Comparison of ENCODE assay signal across 24 cellular contexts in genomic region chr7:91212592-91212991, GRCh38. TPM values are rescaled to one million over a fixed set of nuclear protein-coding genes. Genes with fewer than 3 reads are reported as not detected.
DNase-seq lines count a peak whose midpoint lies in the region; ATAC-seq, FAIRE-seq and TF ChIP-seq lines count a peak whose summit lies in the region.
"Had no signal": no experiment of that assay in that cellular context is flagged by ENCODE, and none has a peak within 500 bp of the region (broad histone marks: within the 10 kb centered on the region; RNA-seq: fewer than 3 reads in every experiment).

No MANE protein-coding gene starts in this region.

- BruUV-seq in HepG2 (replicated peaks; lab: Mats Ljungman, UMichigan): no TSS peak

- no peak for TF ChIP-seq CTCF in fibroblast of lung (conservative IDR thresholded peaks at IDR 0.05 in 1 of 2, IDR thresholded peaks at IDR 0.05 in 1 of 2; ENCODE audit: low read depth in 1 of 2, low read length in 2 of 2)
- no peak for TF ChIP-seq CTCF in neural progenitor cell (IDR thresholded peaks at IDR 0.05)
- no peak for TF ChIP-seq CTCF in HepG2 (CRISPR knock-in tag; IDR thresholded peaks at IDR 0.05)

- in situ Hi-C loops in HepG2 (cut with HindIII; ENCODE audit: extremely low pct_ligation_motif_present, low pct_unique_long_range_greater_than_20kb): no loop called here
- in situ Hi-C loops in ACHN (cut with HindIII; ENCODE audit: low pct_ligation_motif_present, low pct_unique_long_range_greater_than_20kb, low sequenced_read_pairs): no loop called here

- POLR2A ChIA-PET in HepG2 (lab: Yijun Ruan, JAX): no interaction called here

- TF ChIP-seq POLR2A in HepG2 (IDR thresholded peaks at IDR 0.05; ENCODE audit: insufficient read depth in 1 of 2, low read depth in 2 of 2, low read length in 2 of 2): no peak

- peak overlapping the region; percentile 27 for H3K4me3 Mint-ChIP-seq in neural progenitor cell
- H3K4me3 Mint-ChIP-seq: activated CD8-positive, alpha-beta T cell treated with anti-CD3 and anti-CD28 coated beads for 36 hours; activated naive CD4-positive, alpha-beta T cell treated with anti-CD3 and anti-CD28 coated beads, Interleukin-2, amount 50 U/mL, for 24 hours; activated T-cell treated with anti-CD3 and anti-CD28 coated beads, Interleukin-2, amount 50 U/mL, for 4 hours had no signal

- no peak for ATAC-seq in HepG2
- no peak for ATAC-seq in GM19455 (IDR thresholded peaks at IDR 0.05; ENCODE audit: unreplicated experiment)
- ATAC-seq: activated CD8-positive, alpha-beta T cell treated with anti-CD3 and anti-CD28 coated beads for 36 hours; activated T-cell treated with anti-CD3 and anti-CD28 coated beads, Interleukin-2, amount 50 U/mL, for 4 hours; body of pancreas; mucosa of descending colon; stimulated activated naive CD8-positive, alpha-beta T cell treated with anti-CD3 and anti-CD28 coated beads, Interleukin-15, Interleukin-2, amounts not matched to agents 100 U/mL and 50 U/mL, for 24 hours had no signal

- 38% methylated on average over 7 of the region's 7 CpGs for WGBS in HepG2 (ENCODE audit: low lambda C conversion rate)

- peaks cover 18% of the 10 kb centered on the region for H3F3A ChIP-seq in neural progenitor cell (ENCODE audit: low read depth)

- H3K4me1 ChIP-seq in fibroblast of lung (ENCODE audit: control insufficient read depth, extremely low read depth, insufficient read depth, low read length) (no peaks in the 10 kb centered on the region), neural progenitor cell (peaks cover 17% of the 10 kb centered on the region), HepG2 (ENCODE audit: insufficient read depth, low read length) (no peaks in the 10 kb centered on the region)
- H3K4me1 ChIP-seq: body of pancreas, sigmoid colon, tibial nerve had no signal

- H3K27me3 Mint-ChIP-seq in neural progenitor cell (ENCODE audit: insufficient read depth, low read depth): peaks cover 2% of the 10 kb centered on the region
- H3K27me3 Mint-ChIP-seq: activated CD8-positive, alpha-beta T cell treated with anti-CD3 and anti-CD28 coated beads for 36 hours; activated naive CD4-positive, alpha-beta T cell treated with anti-CD3 and anti-CD28 coated beads, Interleukin-2, amount 50 U/mL, for 24 hours had no signal

- no peak overlapping the region for H3K9ac ChIP-seq in fibroblast of lung (ENCODE audit: insufficient read depth, low read length)
- H3K9ac ChIP-seq in neural progenitor cell: no peak overlapping the region
- no peak overlapping the region for H3K9ac ChIP-seq in HepG2 (ENCODE audit: insufficient read depth, low read depth, low read length)
- H3K9ac ChIP-seq: KMS-11 had no signal

- peak overlapping the region; percentile 42 for H3K27ac Mint-ChIP-seq in neural progenitor cell
- H3K27ac Mint-ChIP-seq: activated CD8-positive, alpha-beta T cell treated with anti-CD3 and anti-CD28 coated beads for 36 hours; activated naive CD4-positive, alpha-beta T cell treated with anti-CD3 and anti-CD28 coated beads, Interleukin-2, amount 50 U/mL, for 24 hours had no signal

- H2AFZ ChIP-seq in fibroblast of lung (ENCODE audit: low read length) (no peak overlapping the region), neural progenitor cell (replicated peaks) (no peak overlapping the region), HepG2 (ENCODE audit: low read length) (no peak overlapping the region)

- no peak for TF ChIP-seq RAD21 in HepG2 (CRISPR knock-in tag; IDR thresholded peaks at IDR 0.05)

- H3K36me3 Mint-ChIP-seq in neural progenitor cell: peaks cover 7% of the 10 kb centered on the region
- H3K36me3 Mint-ChIP-seq: activated naive CD4-positive, alpha-beta T cell treated with anti-CD3 and anti-CD28 coated beads, Interleukin-2, amount 50 U/mL, for 24 hours had no signal

- peaks cover 2% of the 10 kb centered on the region for H3K9me3 Mint-ChIP-seq in neural progenitor cell
- H3K9me3 Mint-ChIP-seq: activated CD8-positive, alpha-beta T cell treated with anti-CD3 and anti-CD28 coated beads for 36 hours; activated naive CD4-positive, alpha-beta T cell treated with anti-CD3 and anti-CD28 coated beads, Interleukin-2, amount 50 U/mL, for 24 hours; activated T-cell treated with anti-CD3 and anti-CD28 coated beads, Interleukin-2, amount 50 U/mL, for 4 hours had no signal

- intact Hi-C loops in HepG2 (cut with micrococcal nuclease; ENCODE audit: unreplicated experiment): no loop called here

- H3K27ac ChIP-seq in fibroblast of lung (ENCODE audit: insufficient read depth, low read length) (no peak overlapping the region), neural progenitor cell (peak overlapping the region; percentile 1), HepG2 (ENCODE audit: extremely low read length, insufficient read depth, low read length) (no peak overlapping the region)
- H3K27ac ChIP-seq: body of pancreas, dorsolateral prefrontal cortex, KMS-11, sigmoid colon, tibial nerve, VCaP had no signal

- FAIRE-seq in HepG2 (lab: Jason Lieb, UNC): no peak

- H3K27me3 ChIP-seq in fibroblast of lung (ENCODE audit: control insufficient read depth, insufficient read depth, low read length) (no peaks in the 10 kb centered on the region), neural progenitor cell (no peaks in the 10 kb centered on the region), HepG2 (ENCODE audit: control insufficient read depth in 1 of 2, insufficient read depth in 2 of 2, low read length in 2 of 2) (no peaks in the 10 kb centered on the region)
- H3K27me3 ChIP-seq: body of pancreas, dorsolateral prefrontal cortex, sigmoid colon, tibial nerve had no signal

- H3K4me2 ChIP-seq in fibroblast of lung (ENCODE audit: extremely low read depth, insufficient read depth, low read length): no peak overlapping the region
- peak overlapping the region; percentile 10 for H3K4me2 ChIP-seq in neural progenitor cell
- no peak overlapping the region for H3K4me2 ChIP-seq in HepG2 (ENCODE audit: low read depth, low read length)
- H3K4me2 ChIP-seq: KMS-11 had no signal

- no peaks in the 10 kb centered on the region for H3K9me3 ChIP-seq in fibroblast of lung (ENCODE audit: control insufficient read depth, insufficient read depth, low read depth, low read length)
- H3K9me3 ChIP-seq in neural progenitor cell (ENCODE audit: low read depth): no peaks in the 10 kb centered on the region
- no peaks in the 10 kb centered on the region for H3K9me3 ChIP-seq in HepG2 (ENCODE audit: low read length)
- H3K9me3 ChIP-seq: body of pancreas, mucosa of descending colon, sigmoid colon had no signal

- H3K36me3 ChIP-seq in fibroblast of lung (ENCODE audit: control insufficient read depth, insufficient read depth, low read length) (no peaks in the 10 kb centered on the region), neural progenitor cell (peaks cover 2% of the 10 kb centered on the region), HepG2 (replicated peaks in 1 of 2; ENCODE audit: control insufficient read depth in 1 of 2, insufficient read depth in 2 of 2, low read length in 2 of 2) (no peaks in the 10 kb centered on the region)
- H3K36me3 ChIP-seq: sigmoid colon had no signal

- no peaks in the 10 kb centered on the region for H3K79me2 ChIP-seq in fibroblast of lung (ENCODE audit: control insufficient read depth, insufficient read depth, low read length)
- no peaks in the 10 kb centered on the region for H3K79me2 ChIP-seq in neural progenitor cell (ENCODE audit: low read depth)
- no peaks in the 10 kb centered on the region for H3K79me2 ChIP-seq in HepG2 (ENCODE audit: insufficient read depth, low read length)

- H4K20me1 ChIP-seq in fibroblast of lung (ENCODE audit: control insufficient read depth, extremely low read depth, insufficient read depth, low read length) (no peaks in the 10 kb centered on the region), neural progenitor cell (ENCODE audit: low read depth) (no peaks in the 10 kb centered on the region), HepG2 (ENCODE audit: insufficient read depth, low read length) (no peaks in the 10 kb centered on the region)

- TF ChIP-seq EP300 in HepG2 (IDR thresholded peaks at IDR 0.05; ENCODE audit: low read depth in 2 of 2, low read length in 2 of 2) (no peak), HepG2 (CRISPR knock-in tag; IDR thresholded peaks at IDR 0.05; ENCODE audit: borderline replicate concordance) (no peak)

- H3K4me3 ChIP-seq in fibroblast of lung (replicated peaks in 1 of 4; ENCODE audit: control extremely low read depth in 1 of 4, insufficient read depth in 1 of 4, low read depth in 3 of 4, low read length in 4 of 4): no peak overlapping the region
- H3K4me3 ChIP-seq in neural progenitor cell: no peak overlapping the region
- H3K4me3 ChIP-seq in HepG2 (replicated peaks in 1 of 3; ENCODE audit: insufficient read depth in 1 of 3, low read depth in 2 of 3, low read length in 3 of 3): no peak overlapping the region
- H3K4me3 ChIP-seq: body of pancreas, dorsolateral prefrontal cortex, mucosa of descending colon, sigmoid colon, tibial nerve had no signal

- H3K4me1 Mint-ChIP-seq in neural progenitor cell: peaks cover 26% of the 10 kb centered on the region
- H3K4me1 Mint-ChIP-seq: activated naive CD4-positive, alpha-beta T cell treated with anti-CD3 and anti-CD28 coated beads, Interleukin-2, amount 50 U/mL, for 24 hours had no signal

- CTCF ChIA-PET in HepG2 (lab: Yijun Ruan, JAX; ENCODE audit: low intra/inter-chr PET ratio, low total read pairs): no interaction called here

- DNase-seq in EH (ENCODE audit: low read depth): peak; percentile 36
- peak; percentile 43 for DNase-seq in NCI-H69 (lab: John Stamatoyannopoulos, UW)
- DNase-seq in fibroblast of lung (ENCODE audit: low read depth in 2 of 2): peak; percentile 22 to 64
- peak; percentile 69 for DNase-seq in neural progenitor cell (ENCODE audit: low spot score)
- DNase-seq in HepG2 (ENCODE audit: low spot score): no peak
- no peak for DNase-seq in ACHN
- no peak for DNase-seq in effector CD4-positive, alpha-beta T cell
- DNase-seq: activated CD8-positive, alpha-beta T cell treated with anti-CD3 and anti-CD28 coated beads for 36 hours; activated T-cell treated with anti-CD3 and anti-CD28 coated beads, Interleukin-2, amount 50 U/mL, for 4 hours; body of pancreas; erythroblast; mucosa of descending colon; NCI-H2081 treated with DMSO at 0.1 percent for 48 hours; NCI-H524 treated with DMSO at 0.1 percent for 48 hours; occipital lobe; SIG-M5; sigmoid colon; stimulated activated naive CD8-positive, alpha-beta T cell treated with anti-CD3 and anti-CD28 coated beads, Interleukin-15, Interleukin-2, amounts not matched to agents 100 U/mL and 50 U/mL, for 24 hours had no signal

RNA-seq across cellular contexts. Expression of gene FZD1, which starts 51.6 kb away (rescaled TPM):
- total RNA-seq in fibroblast of lung (10.8 and 12.6 TPM in 2 replicates), neural progenitor cell (ENCODE audit: low replicate concordance) (5.1 and 10.9 TPM in 2 replicates), HepG2 (2016; rRNA removed; fragmentation: Illumina TruSeq; extraction: Trizol) (0.51 and 0.80 TPM in 2 replicates)
- polyA plus RNA-seq in fibroblast of lung (7.6 and 15.7 TPM in 2 replicates), HepG2 (2011; rRNA removed) (0.22 and 0.33 TPM in 2 replicates)
- polyA plus RNA-seq in fibroblast of lung (2012): 8.3 and 17.6 TPM in 2 replicates
- 8.2 and 15.6 TPM in 2 replicates for polyA minus RNA-seq in fibroblast of lung (ENCODE audit: low replicate concordance)
- total RNA-seq in HepG2 (2016; cell fraction: cytosol; rRNA removed; fragmentation: Illumina TruSeq; extraction: Trizol; ENCODE audit: low read depth): under 0.01 TPM in 1 of 2 replicates, not detected in the other
- 0.45 and 0.78 TPM in 2 replicates for total RNA-seq in HepG2 (2016; cell fraction: insoluble cytoplasmic fraction; rRNA removed; fragmentation: Illumina TruSeq; extraction: Trizol)
- total RNA-seq in HepG2 (2016; cell fraction: membrane; rRNA removed; fragmentation: Illumina TruSeq; extraction: Trizol): 0.25 and 0.28 TPM in 2 replicates
- 0.65 and 0.75 TPM in 2 replicates for total RNA-seq in HepG2 (2016; cell fraction: nucleus; rRNA removed; fragmentation: Illumina TruSeq; extraction: Trizol)
- polyA plus RNA-seq in HepG2 (2011; cell fraction: cytosol; rRNA removed): 0.27 and 0.34 TPM in 2 replicates
- 0.19 and 0.24 TPM in 2 replicates for polyA plus RNA-seq in HepG2 (2011; cell fraction: nucleus; rRNA removed)
- polyA plus RNA-seq in HepG2 (2012): 0.12 and 0.15 TPM in 2 replicates
- 0.01 and 0.06 TPM in 2 replicates for polyA plus RNA-seq in HepG2 (2016; cell fraction: cytosol; fragmentation: Illumina TruSeq; extraction: Trizol; ENCODE audit: low read depth)
- polyA plus RNA-seq in HepG2 (2016; cell fraction: insoluble cytoplasmic fraction; fragmentation: Illumina TruSeq; extraction: Trizol; ENCODE audit: low read depth): 0.60 and 0.65 TPM in 2 replicates
- 0.17 and 0.22 TPM in 2 replicates for polyA plus RNA-seq in HepG2 (2016; cell fraction: membrane; fragmentation: Illumina TruSeq; extraction: Trizol; ENCODE audit: low read depth)
- polyA plus RNA-seq in HepG2 (2016; cell fraction: nucleus; fragmentation: Illumina TruSeq; extraction: Trizol; ENCODE audit: insufficient read depth, low read depth): 0.93 and 1.2 TPM in 2 replicates
- 1.3 and 4.1 TPM in 2 replicates for polyA minus RNA-seq in HepG2 (2011; rRNA and poly(A)+ RNA removed; ENCODE audit: low replicate concordance)
- 0.40 and 0.53 TPM in 2 replicates for polyA minus RNA-seq in HepG2 (2011; cell fraction: cytosol; rRNA and poly(A)+ RNA removed)
- 0.37 and 0.39 TPM in 2 replicates for polyA minus RNA-seq in HepG2 (2011; cell fraction: nucleus; rRNA and poly(A)+ RNA removed)

Comparison
In these comparisons a context has a peak if more than half of its experiments do, and no peak if none do; other contexts are left out.
1. DNase-seq: peak in EH (single experiment), NCI-H69 (single experiment), fibroblast of lung (2 of 2) and neural progenitor cell (single experiment); none in HepG2 (single experiment), ACHN (single experiment) and effector CD4-positive, alpha-beta T cell (single experiment).